8 cellular contexts compared by ENCODE assay signal in the genomic region with DNA sequence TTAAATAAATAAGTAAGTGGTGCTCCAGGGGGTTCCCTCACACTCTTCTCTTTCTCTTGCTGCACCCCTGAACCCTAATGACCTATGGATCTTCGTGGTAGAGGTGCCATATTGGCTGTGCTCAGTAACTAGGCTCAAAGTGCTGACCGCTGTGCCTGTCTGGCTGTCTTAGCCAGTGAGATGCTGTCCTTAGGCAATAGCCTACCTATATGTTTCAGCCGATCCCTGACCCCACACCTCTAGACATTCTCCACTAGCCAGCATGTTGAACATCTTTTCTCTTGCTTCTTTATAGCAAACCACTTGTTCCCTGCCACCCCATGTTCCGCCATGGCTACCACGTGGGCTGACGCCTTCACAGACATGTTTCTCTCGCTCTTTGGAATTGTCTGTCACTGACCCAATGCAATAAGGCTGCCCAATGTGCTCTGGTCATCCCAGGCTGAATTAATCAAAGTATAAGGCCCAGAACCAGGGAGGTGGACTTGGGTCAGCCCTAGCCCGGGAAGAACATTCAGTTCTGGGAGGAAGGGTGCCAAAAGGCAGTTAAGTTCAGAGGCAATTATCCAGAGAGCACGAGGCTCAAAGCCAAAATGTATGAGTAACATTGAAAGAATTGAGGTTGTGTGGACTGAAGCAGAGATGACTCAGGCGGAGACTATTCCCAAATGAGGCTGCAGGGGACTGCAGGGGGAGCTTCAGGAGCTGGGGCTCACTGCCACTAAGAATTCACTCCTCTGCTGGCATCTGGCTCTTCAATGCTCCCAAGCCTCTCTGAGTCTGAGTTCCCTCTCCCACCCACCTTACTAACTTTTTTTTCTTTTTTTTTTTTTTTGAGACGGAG. TPM values are rescaled to one million over a fixed set of nuclear protein-coding genes. Genes with fewer than 3 reads are reported as not detected.
A peak's percentile ranks its signal among the peaks of the same experiment; 100 is the strongest.
DNase-seq lines count a peak whose midpoint lies in the region; ATAC-seq and TF ChIP-seq lines count a peak whose summit lies in the region.

No MANE protein-coding gene starts in this region.

- no peaks in the 10 kb centered on the region for H3K79me2 ChIP-seq in parathyroid adenoma

- DNase-seq in EH (ENCODE audit: low read depth) (peak; percentile 100), SJCRH30 (peak; percentile 53 to 58), foreskin fibroblast (peak; percentile 97 to 99)
- DNase-seq in activated CD4-positive, alpha-beta T cell treated with anti-CD3 and anti-CD28 coated beads, Interleukin-2, amount 10 ng/mL, durations not matched to agents 7 days and 5 days: no peak
- no peak for DNase-seq in stimulated activated CD4-positive, alpha-beta T cell treated with anti-CD3 and anti-CD28 coated beads, Interleukin-1b, Interleukin-23, amount 100 ng/mL, for 48 hours

- no peak overlapping the region for H3K4me3 Mint-ChIP-seq in activated CD4-positive, alpha-beta T cell treated with anti-CD3 and anti-CD28 coated beads, Interleukin-2, amount 10 ng/mL, durations not matched to agents 7 days and 5 days

- POLR2A ChIA-PET in activated CD4-positive, alpha-beta T cell treated with anti-CD3 and anti-CD28 coated beads, Interleukin-2, amount 10 ng/mL, durations not matched to agents 7 days and 5 days (lab: Charles Lee): no interaction called here

- H3K27me3 ChIP-seq in SJCRH30: no peaks in the 10 kb centered on the region
- H3K27me3 ChIP-seq in parathyroid adenoma (ENCODE audit: control insufficient read depth, insufficient read depth, low read length): no peaks in the 10 kb centered on the region

- no peaks in the 10 kb centered on the region for H3K4me1 Mint-ChIP-seq in activated CD4-positive, alpha-beta T cell treated with anti-CD3 and anti-CD28 coated beads, Interleukin-2, amount 10 ng/mL, durations not matched to agents 7 days and 5 days

- H3K4me2 ChIP-seq in parathyroid adenoma (ENCODE audit: low read length): no peak overlapping the region

- CTCF ChIA-PET in activated CD4-positive, alpha-beta T cell treated with anti-CD3 and anti-CD28 coated beads, Interleukin-2, amount 10 ng/mL, durations not matched to agents 7 days and 5 days (lab: Charles Lee): interaction anchor here (0.8 kb wide), 1 partner anchor 17 kb away, joined by 3 read pairs; no protein-coding TSS in a partner anchor

- H3K4me3 ChIP-seq in SJCRH30 (no peak overlapping the region), foreskin fibroblast (ENCODE audit: low read depth in 1 of 2, low read length in 2 of 2) (no peak overlapping the region), parathyroid adenoma (ENCODE audit: low read depth, low read length) (no peak overlapping the region)

- H3K27ac ChIP-seq in SJCRH30: peak overlapping the region; percentile 28; the same call in 1 of the 2 replicates
- H3K27ac ChIP-seq in parathyroid adenoma: peak overlapping the region; percentile 4

- no peak overlapping the region for H2AFZ ChIP-seq in parathyroid adenoma

- H3K9me3 ChIP-seq in SJCRH30 (replicated peaks): no peaks in the 10 kb centered on the region
- H3K9me3 ChIP-seq in parathyroid adenoma (ENCODE audit: control insufficient read depth, low read length): no peaks in the 10 kb centered on the region

- H3K36me3 ChIP-seq in SJCRH30 (no peaks in the 10 kb centered on the region), parathyroid adenoma (ENCODE audit: control insufficient read depth, insufficient read depth, low read length) (no peaks in the 10 kb centered on the region)

- no peak overlapping the region for H3K27ac Mint-ChIP-seq in activated CD4-positive, alpha-beta T cell treated with anti-CD3 and anti-CD28 coated beads, Interleukin-2, amount 10 ng/mL, durations not matched to agents 7 days and 5 days

- H3K9me3 Mint-ChIP-seq in activated CD4-positive, alpha-beta T cell treated with anti-CD3 and anti-CD28 coated beads, Interleukin-2, amount 10 ng/mL, durations not matched to agents 7 days and 5 days: no peaks in the 10 kb centered on the region

- H3K36me3 Mint-ChIP-seq in activated CD4-positive, alpha-beta T cell treated with anti-CD3 and anti-CD28 coated beads, Interleukin-2, amount 10 ng/mL, durations not matched to agents 7 days and 5 days (ENCODE audit: low read depth): no peaks in the 10 kb centered on the region

- H3K27me3 Mint-ChIP-seq in activated CD4-positive, alpha-beta T cell treated with anti-CD3 and anti-CD28 coated beads, Interleukin-2, amount 10 ng/mL, durations not matched to agents 7 days and 5 days: peaks cover 6% of the 10 kb centered on the region

- H3K4me1 ChIP-seq in SJCRH30: peaks cover 4% of the 10 kb centered on the region
- no peaks in the 10 kb centered on the region for H3K4me1 ChIP-seq in parathyroid adenoma

- TF ChIP-seq CTCF in foreskin fibroblast (IDR thresholded peaks at IDR 0.05; ENCODE audit: low read depth, low read length) (peak; percentile 47), parathyroid adenoma (IDR thresholded peaks at IDR 0.05) (no peak)

- no peak for ATAC-seq in HG02759 (IDR thresholded peaks at IDR 0.05; ENCODE audit: unreplicated experiment)
- ATAC-seq in GM21528 (IDR thresholded peaks at IDR 0.05; ENCODE audit: low FRiP score, unreplicated experiment): no peak

- H3K9ac ChIP-seq in parathyroid adenoma: no peak overlapping the region

RNA-seq across cellular contexts. Expression of gene TNRC6A, which starts 28.7 kb away (rescaled TPM):
- 25.7 and 28.6 TPM in 2 replicates for total RNA-seq in SJCRH30 (2014; rRNA removed; shearing (Covaris generic))
- 10 to 100 TPM; 47.4 to 49.3 TPM for total RNA-seq in activated CD4-positive, alpha-beta T cell treated with anti-CD3 and anti-CD28 coated beads, Interleukin-2, amount 10 ng/mL, durations not matched to agents 7 days and 5 days

Comparison
In these comparisons a context has a peak if more than half of its experiments do, and no peak if none do; other contexts are left out.
1. DNase-seq: peak in EH (single experiment), SJCRH30 (2 of 2) and foreskin fibroblast (2 of 2); none in activated CD4-positive, alpha-beta T cell treated with anti-CD3 and anti-CD28 coated beads, Interleukin-2, amount 10 ng/mL, durations not matched to agents 7 days and 5 days (single experiment) and stimulated activated CD4-positive, alpha-beta T cell treated with anti-CD3 and anti-CD28 coated beads, Interleukin-1b, Interleukin-23, amount 100 ng/mL, for 48 hours (single experiment).